19 cellular contexts compared by ENCODE assay signal in genomic region chr3:108564564-108564963, GRCh38. TPM values are rescaled to one million over a fixed set of nuclear protein-coding genes. Genes with fewer than 3 reads are reported as not detected.
"Had no signal": no experiment of that assay in that cellular context is flagged by ENCODE, and none has a peak within 500 bp of the region (broad histone marks: within the 10 kb centered on the region; RNA-seq: fewer than 3 reads in every experiment).

No MANE protein-coding gene starts in this region.

- H3K9me3 Mint-ChIP-seq: activated T-helper 2 cell treated with anti-CD3 and anti-CD28 coated beads, Interferon-gamma antibody, Interleukin-2, Interleukin-4, amounts not matched to agents 10 μg/mL and 5 μg/mL and 100 μg/mL, durations not matched to agents 14 hours and 24 hours and 36 hours; brain; central memory CD8-positive, alpha-beta T cell; dendritic cell treated with granulocyte-macrophage colony-stimulating factor and Interleukin-4, amounts not matched to agents 40 ng/mL and 50 ng/mL, for 4 days; neural progenitor cell; T-cell; WTC11 had no signal

- H2AFZ ChIP-seq: neural progenitor cell had no signal

- ATAC-seq: gastrocnemius medialis, heart right ventricle, T-cell, WTC11 had no signal

- H3K27ac ChIP-seq: esophagus squamous epithelium, gastrocnemius medialis, heart right ventricle, left ventricle myocardium inferior, neural progenitor cell, skin epidermis, transverse colon had no signal

- H3K27me3 ChIP-seq: esophagus squamous epithelium, gastrocnemius medialis, heart right ventricle, neural progenitor cell, transverse colon had no signal

- H3K36me3 ChIP-seq: gastrocnemius medialis, left ventricle myocardium inferior, transverse colon had no signal

- DNase-seq: activated CD4-positive, alpha-beta T cell treated with anti-CD3 and anti-CD28 coated beads for 48 hours; activated CD8-positive, alpha-beta memory T cell treated with anti-CD3 and anti-CD28 coated beads for 24 hours; activated naive CD4-positive, alpha-beta T cell treated with anti-CD3 and anti-CD28 coated beads, Interleukin-2, amount 50 U/mL, for 16 hours; esophagus squamous epithelium; gastrocnemius medialis; heart right ventricle; left ventricle myocardium inferior; mesenchymal stem cell; retina; T-cell; transverse colon had no signal

- H3K27ac Mint-ChIP-seq: activated T-helper 2 cell treated with anti-CD3 and anti-CD28 coated beads, Interferon-gamma antibody, Interleukin-2, Interleukin-4, amounts not matched to agents 10 μg/mL and 5 μg/mL and 100 μg/mL, durations not matched to agents 14 hours and 24 hours and 36 hours; brain; dendritic cell treated with granulocyte-macrophage colony-stimulating factor and Interleukin-4, amounts not matched to agents 40 ng/mL and 50 ng/mL, for 4 days; neural progenitor cell; T-cell; WTC11 had no signal

- H3K4me1 Mint-ChIP-seq: central memory CD8-positive, alpha-beta T cell; neural progenitor cell; WTC11 had no signal

- H3K27me3 Mint-ChIP-seq: brain; central memory CD8-positive, alpha-beta T cell; dendritic cell treated with granulocyte-macrophage colony-stimulating factor and Interleukin-4, amounts not matched to agents 40 ng/mL and 50 ng/mL, for 4 days; T-cell had no signal

- H3K4me2 ChIP-seq: neural progenitor cell had no signal

- H3K4me3 ChIP-seq: esophagus squamous epithelium, gastrocnemius medialis, heart right ventricle, left ventricle myocardium inferior, neural progenitor cell, skin epidermis, transverse colon had no signal

- H3K9me3 ChIP-seq: esophagus squamous epithelium, gastrocnemius medialis, heart right ventricle, left ventricle myocardium inferior, transverse colon had no signal

- H3K4me1 ChIP-seq: esophagus squamous epithelium, gastrocnemius medialis, heart right ventricle, left ventricle myocardium inferior, neural progenitor cell had no signal

- H3K9ac ChIP-seq: neural progenitor cell had no signal

- H3K4me3 Mint-ChIP-seq: brain; central memory CD8-positive, alpha-beta T cell; dendritic cell treated with granulocyte-macrophage colony-stimulating factor and Interleukin-4, amounts not matched to agents 40 ng/mL and 50 ng/mL, for 4 days; neural progenitor cell; T-cell; WTC11 had no signal

RNA-seq across cellular contexts. Expression of gene MYH15, which starts 54.2 kb away (rescaled TPM):
- total RNA-seq: subcutaneous adipose tissue had no signal
